8 cellular contexts compared by ENCODE assay signal in genomic region chr1:173914366-173914871, GRCh38. TPM values are rescaled to one million over a fixed set of nuclear protein-coding genes. Genes with fewer than 3 reads are reported as not detected.
A peak's percentile ranks its signal among the peaks of the same experiment; 100 is the strongest.
DNase-seq lines count a peak whose midpoint lies in the region; ATAC-seq and TF ChIP-seq lines count a peak whose summit lies in the region.

No MANE protein-coding gene starts in this region.

- peak overlapping the region in 1 of 7 donors; percentile 37 for H3K27ac Mint-ChIP-seq in CD4-positive, alpha-beta memory T cell
- H3K27ac Mint-ChIP-seq in stimulated activated effector memory CD8-positive, alpha-beta T cell treated with anti-CD3 and anti-CD28 coated beads, Interleukin-12 subunit alpha, Interleukin-12 subunit beta, amount 100 ng/mL, for 72 hours = no peak overlapping the region

- DNase-seq in CD4-positive, alpha-beta memory T cell = peak in 3 of 5 donors; percentile 6 to 16 (median 10)
- DNase-seq in HAP-1 (ENCODE audit: low spot score in 2 of 2) (peak; percentile 42 to 69), SK-N-DZ (ENCODE audit: low spot score) (peak; percentile 9), fibroblast of pulmonary artery (ENCODE audit: low read depth) (peak; percentile 29), NCI-H187 treated with DMSO at 0.1 percent for 48 hours (lab: John Stamatoyannopoulos, UW) (no peak), HK-2 (ENCODE audit: unreplicated experiment) (no peak)
- peak in 1 of 2 donors; percentile 54 for DNase-seq in stimulated activated effector memory CD8-positive, alpha-beta T cell treated with anti-CD3 and anti-CD28 coated beads, Interleukin-12 subunit alpha, Interleukin-12 subunit beta, amount 100 ng/mL, for 72 hours (ENCODE audit: low spot score in 2 of 2)

- ATAC-seq in stimulated activated effector memory CD8-positive, alpha-beta T cell treated with anti-CD3 and anti-CD28 coated beads, Interleukin-12 subunit alpha, Interleukin-12 subunit beta, amount 100 ng/mL, for 72 hours = peak; percentile 57
- ATAC-seq in HG03521 (IDR thresholded peaks at IDR 0.05; ENCODE audit: unreplicated experiment) = no peak

- H3K27ac ChIP-seq in CD4-positive, alpha-beta memory T cell (ENCODE audit: low read depth, low read length) = no peak overlapping the region

- intact Hi-C loops in CD4-positive, alpha-beta memory T cell (cut with micrococcal nuclease) = no loop called here

- TF ChIP-seq CTCF in fibroblast of pulmonary artery (IDR thresholded peaks at IDR 0.05; ENCODE audit: low read length, missing control alignments) = peak; percentile 63

- in situ Hi-C loops in HAP-1 (cut with MboI; ENCODE audit: low sequenced_read_pairs) = no loop called here

- peaks cover 0 to 2% (median 0%) of the 10 kb centered on the region in 8 donors for H3K9me3 Mint-ChIP-seq in CD4-positive, alpha-beta memory T cell
- no peaks in the 10 kb centered on the region for H3K9me3 Mint-ChIP-seq in stimulated activated effector memory CD8-positive, alpha-beta T cell treated with anti-CD3 and anti-CD28 coated beads, Interleukin-12 subunit alpha, Interleukin-12 subunit beta, amount 100 ng/mL, for 72 hours

- H3K4me1 ChIP-seq in CD4-positive, alpha-beta memory T cell (ENCODE audit: insufficient read depth, low read length) = no peaks in the 10 kb centered on the region
- no peaks in the 10 kb centered on the region for H3K4me1 ChIP-seq in HAP-1

- H3K4me1 Mint-ChIP-seq in CD4-positive, alpha-beta memory T cell = no peaks in the 10 kb centered on the region
- H3K4me1 Mint-ChIP-seq in stimulated activated effector memory CD8-positive, alpha-beta T cell treated with anti-CD3 and anti-CD28 coated beads, Interleukin-12 subunit alpha, Interleukin-12 subunit beta, amount 100 ng/mL, for 72 hours = no peaks in the 10 kb centered on the region

- POLR2A ChIA-PET in CD4-positive, alpha-beta memory T cell (lab: Charles Lee; ENCODE audit: partially characterized antibody) = no interaction called here

- no peak overlapping the region for H3K4me3 ChIP-seq in CD4-positive, alpha-beta memory T cell (ENCODE audit: low read length in 2 of 2)
- H3K4me3 ChIP-seq in HAP-1 = no peak overlapping the region
- no peak overlapping the region for H3K4me3 ChIP-seq in fibroblast of pulmonary artery (replicated peaks; ENCODE audit: low read depth, low read length)

- H3K36me3 ChIP-seq in CD4-positive, alpha-beta memory T cell (ENCODE audit: insufficient read depth, low read length) = no peaks in the 10 kb centered on the region
- H3K36me3 ChIP-seq in HAP-1 (replicated peaks) = no peaks in the 10 kb centered on the region

- no peak overlapping the region for H3K4me3 Mint-ChIP-seq in CD4-positive, alpha-beta memory T cell
- no peak overlapping the region for H3K4me3 Mint-ChIP-seq in stimulated activated effector memory CD8-positive, alpha-beta T cell treated with anti-CD3 and anti-CD28 coated beads, Interleukin-12 subunit alpha, Interleukin-12 subunit beta, amount 100 ng/mL, for 72 hours

- CTCF ChIA-PET in CD4-positive, alpha-beta memory T cell (lab: Charles Lee; ENCODE audit: partially characterized antibody) = interaction anchor here (1.0 kb wide), 1 partner anchor 18 kb away, joined by 3 read pairs; no protein-coding TSS in a partner anchor

- peaks cover 0 to 4% of the 10 kb centered on the region in 2 donors for H3K36me3 Mint-ChIP-seq in CD4-positive, alpha-beta memory T cell
- H3K36me3 Mint-ChIP-seq in stimulated activated effector memory CD8-positive, alpha-beta T cell treated with anti-CD3 and anti-CD28 coated beads, Interleukin-12 subunit alpha, Interleukin-12 subunit beta, amount 100 ng/mL, for 72 hours = no peaks in the 10 kb centered on the region

- H3K9me3 ChIP-seq in CD4-positive, alpha-beta memory T cell (ENCODE audit: control insufficient read depth in 1 of 2, low read length in 2 of 2) = no peaks in the 10 kb centered on the region
- no peaks in the 10 kb centered on the region for H3K9me3 ChIP-seq in HAP-1

- H3K27me3 ChIP-seq in CD4-positive, alpha-beta memory T cell (ENCODE audit: insufficient read depth, low read length) = no peaks in the 10 kb centered on the region
- no peaks in the 10 kb centered on the region for H3K27me3 ChIP-seq in HAP-1 (ENCODE audit: low read depth)

- H3K27me3 Mint-ChIP-seq in CD4-positive, alpha-beta memory T cell = no peaks in the 10 kb centered on the region

RNA-seq across cellular contexts. Expression of gene SERPINC1, which starts 2.7 kb away (rescaled TPM):
- not detected for total RNA-seq in CD4-positive, alpha-beta memory T cell
- polyA plus RNA-seq in CD4-positive, alpha-beta memory T cell = not detected
- not detected in 2 replicates for polyA plus RNA-seq in SK-N-DZ (2014; cell fraction: cytosol; rRNA removed)
- polyA plus RNA-seq in SK-N-DZ (2014; cell fraction: nucleus; rRNA removed) = 0.12 TPM in 1 of 2 replicates, not detected in the other

RNA-seq across cellular contexts. Expression of gene ZBTB37, which starts 46.2 kb away (rescaled TPM):
- total RNA-seq in CD4-positive, alpha-beta memory T cell = 10 to 100 TPM; 24.3 to 26.5 TPM
- polyA plus RNA-seq in CD4-positive, alpha-beta memory T cell = 1 to 10 TPM in 1 of 2 donors, under 1 TPM in 1; 0.95 to 2.2 TPM
- 4.3 and 6.2 TPM in 2 replicates for polyA plus RNA-seq in SK-N-DZ (2014; cell fraction: cytosol; rRNA removed)
- 6.0 and 9.6 TPM in 2 replicates for polyA plus RNA-seq in SK-N-DZ (2014; cell fraction: nucleus; rRNA removed)

RNA-seq across cellular contexts. Expression of gene GAS5, which starts 46.6 kb away (rescaled TPM):
- total RNA-seq in CD4-positive, alpha-beta memory T cell = 100 to 1,000 TPM; 676 to 709 TPM
- 100 to 1,000 TPM; 312 to 395 TPM for polyA plus RNA-seq in CD4-positive, alpha-beta memory T cell
- polyA plus RNA-seq in SK-N-DZ (2014; cell fraction: cytosol; rRNA removed) = 1,132 and 1,143 TPM in 2 replicates
- 2,155 and 2,228 TPM in 2 replicates for polyA plus RNA-seq in SK-N-DZ (2014; cell fraction: nucleus; rRNA removed)

Comparison
In these comparisons a context has a peak if more than half of its experiments do, and no peak if none do; other contexts are left out.
1. DNase-seq: peak in CD4-positive, alpha-beta memory T cell (3 of 5), HAP-1 (2 of 2), SK-N-DZ (single experiment) and fibroblast of pulmonary artery (single experiment); none in NCI-H187 treated with DMSO at 0.1 percent for 48 hours (single experiment) and HK-2 (single experiment).